Comparison of ENCODE assay signal across 8 cellular contexts in genomic region chr6:113854531-113855499, GRCh38. TPM values are rescaled to one million over a fixed set of nuclear protein-coding genes. Genes with fewer than 3 reads are reported as not detected.
A peak's percentile ranks its signal among the peaks of the same experiment; 100 is the strongest.
DNase-seq lines count a peak whose midpoint lies in the region; ATAC-seq and TF ChIP-seq lines count a peak whose summit lies in the region.

No MANE protein-coding gene starts in this region.

- DNase-seq in 8988T: peak; percentile 62
- no peak for DNase-seq in LNCaP clone FGC (ENCODE audit: low read depth)
- DNase-seq in RWPE1 (ENCODE audit: low spot score): peak; percentile 53
- peak in 9 of 10 donors; percentile 44 to 87 (median 72) for DNase-seq in dorsolateral prefrontal cortex
- DNase-seq in left colon: peak; percentile 87 to 88
- peak; percentile 37 for DNase-seq in stimulated activated naive CD8-positive, alpha-beta T cell treated with anti-CD3 and anti-CD28 coated beads, Interleukin-15, Interleukin-2, amounts not matched to agents 100 U/mL and 50 U/mL, for 24 hours
- DNase-seq in omental fat pad (ENCODE audit: low spot score): no peak

- H3K4me3 ChIP-seq in GM08714 (ENCODE audit: low read length) (peak overlapping the region; percentile 94), LNCaP clone FGC (ENCODE audit: low read depth, low read length) (peak overlapping the region; percentile 43), dorsolateral prefrontal cortex (peak overlapping the region; percentile 58 to 94 (median 81))

- intact Hi-C loops in dorsolateral prefrontal cortex (cut with DNase I): loop anchor here (5.0 kb wide), 3 partner anchors 123 to 683 kb away; no protein-coding TSS in a partner anchor
- intact Hi-C loops in left colon (cut with DNase I, micrococcal nuclease): loop anchor here in 1 of 2 donors (5.0 kb wide), 1 partner anchor 443 kb away; no protein-coding TSS in a partner anchor

- peak overlapping the region; percentile 74 for H3K27ac ChIP-seq in RWPE1
- H3K27ac ChIP-seq in dorsolateral prefrontal cortex: peak overlapping the region; percentile 58 to 99 (median 95)

- CTCF ChIA-PET in RWPE1 (lab: Yijun Ruan, JAX): interaction anchor here (0.6 kb wide), 1 partner anchor 104 kb away, joined by 3 read pairs; no protein-coding TSS in a partner anchor

- ATAC-seq in left colon (peak; percentile 44), omental fat pad (ENCODE audit: low FRiP score) (no peak)
- no peak for ATAC-seq in stimulated activated naive CD8-positive, alpha-beta T cell treated with anti-CD3 and anti-CD28 coated beads, Interleukin-15, Interleukin-2, amounts not matched to agents 100 U/mL and 50 U/mL, for 24 hours

- TF ChIP-seq CTCF in LNCaP clone FGC (IDR thresholded peaks at IDR 0.05; ENCODE audit: control insufficient read depth, extremely low read depth, insufficient read depth) (no peak; the same call in 1 of the 2 replicates), RWPE1 (conservative IDR thresholded peaks at IDR 0.05; ENCODE audit: low read depth) (no peak), dorsolateral prefrontal cortex (IDR thresholded peaks at IDR 0.05 in 54 of 56, conservative IDR thresholded peaks at IDR 0.05 in 2 of 56; ENCODE audit: low read depth in 1 of 56, partially characterized antibody in 56 of 56) (peak in 52 of 56 donors; percentile 11 to 63 (median 36)), omental fat pad (IDR thresholded peaks at IDR 0.05) (no peak)

- no peaks in the 10 kb centered on the region for H3K27me3 ChIP-seq in dorsolateral prefrontal cortex

- POLR2A ChIA-PET in RWPE1 (lab: Yijun Ruan, JAX; ENCODE audit: low non-redundant PET): interaction anchor here (0.6 kb wide), 2 partner anchors 24 to 130 kb away, joined by 4 to 10 read pairs; no protein-coding TSS in a partner anchor

RNA-seq across cellular contexts. Expression of gene MARCKS, which starts 2.3 kb away (rescaled TPM):
- 100 to 1,000 TPM in 31 of 120 experiments, 10 to 100 TPM in 89; 59.7 to 140 (median 92.6) TPM for total RNA-seq in dorsolateral prefrontal cortex
- 100 to 1,000 TPM; 142 to 223 TPM for total RNA-seq in left colon
- total RNA-seq in omental fat pad: 10 to 100 TPM; 22.6 to 45.4 (median 24.0) TPM

Comparison
In these comparisons a context has a peak if more than half of its experiments do, and no peak if none do; other contexts are left out.
1. DNase-seq: peak in 8988T (single experiment), RWPE1 (single experiment), dorsolateral prefrontal cortex (9 of 10), left colon (2 of 2) and stimulated activated naive CD8-positive, alpha-beta T cell treated with anti-CD3 and anti-CD28 coated beads, Interleukin-15, Interleukin-2, amounts not matched to agents 100 U/mL and 50 U/mL, for 24 hours (single experiment); none in LNCaP clone FGC (single experiment) and omental fat pad (single experiment).
2. H3K4me3 ChIP-seq: peak in every context shown above with its lines; median percentile 94 in GM08714; 81 in dorsolateral prefrontal cortex; 43 in LNCaP clone FGC.
3. CTCF ChIP-seq: peak in dorsolateral prefrontal cortex (52 of 56); none in LNCaP clone FGC (single experiment), RWPE1 (single experiment) and omental fat pad (0 of 3).